In the genomic region with DNA sequence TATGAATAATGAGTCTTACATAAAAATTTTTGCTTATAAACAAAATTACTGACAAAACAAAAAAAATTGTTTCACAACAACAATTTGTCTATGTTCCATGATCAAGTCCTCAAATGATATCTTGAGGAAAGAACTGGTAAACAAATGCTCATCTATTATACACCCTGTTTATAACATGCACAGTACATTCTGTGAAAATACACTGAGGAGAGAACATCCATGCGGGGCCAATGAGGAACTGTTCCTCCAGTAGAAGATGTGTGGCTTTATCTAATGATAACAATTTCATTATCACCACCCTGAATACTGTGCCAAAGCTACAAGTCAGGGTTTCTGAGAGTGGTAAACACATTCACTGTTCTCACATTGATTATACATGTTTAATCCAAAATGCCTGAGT, we compare ENCODE assay signal across 28 cellular contexts. TPM values are rescaled to one million over a fixed set of nuclear protein-coding genes. Genes with fewer than 3 reads are reported as not detected.
DNase-seq lines count a peak whose midpoint lies in the region; ATAC-seq, FAIRE-seq and TF ChIP-seq lines count a peak whose summit lies in the region.
"Had no signal": no experiment of that assay in that cellular context is flagged by ENCODE, and none has a peak within 500 bp of the region (broad histone marks: within the 10 kb centered on the region; RNA-seq: fewer than 3 reads in every experiment).

No MANE protein-coding gene starts in this region.

- TF ChIP-seq RAD21 in IMR-90 (IDR thresholded peaks at IDR 0.05; ENCODE audit: low read length) (no peak), HepG2 (CRISPR knock-in tag; IDR thresholded peaks at IDR 0.05) (no peak)

- H2BK120ac ChIP-seq in IMR-90 (ENCODE audit: low read depth, low read length), result no peak overlapping the region; the same call in 1 of the 2 replicates
- H2BK120ac ChIP-seq in trophoblast cell (ENCODE audit: insufficient read depth, low read length, poor library complexity), result no peak overlapping the region

- H3K4me3 ChIP-seq in IMR-90 (ENCODE audit: insufficient read depth, low read depth, low read length) (no peak overlapping the region), HepG2 (replicated peaks in 1 of 3; ENCODE audit: insufficient read depth in 1 of 3, low read depth in 2 of 3, low read length in 3 of 3) (no peak overlapping the region), trophoblast cell (ENCODE audit: low read depth, low read length) (no peak overlapping the region), WERI-Rb-1 (ENCODE audit: low read depth, low read length) (no peak overlapping the region)
- H3K4me3 ChIP-seq: GM12878, GM23338 had no signal

- DNase-seq in IMR-90, result no peak
- DNase-seq in HepG2 (ENCODE audit: low spot score), result no peak
- DNase-seq in stimulated activated CD4-positive, alpha-beta T cell treated with anti-CD3 and anti-CD28 coated beads, Interleukin-1b, Interleukin-23, amount 100 ng/mL, for 48 hours, result no peak
- DNase-seq in trophoblast cell, result no peak
- no peak for DNase-seq in WERI-Rb-1
- DNase-seq: C1 segment of cervical spinal cord; Caco-2; CD4-positive, alpha-beta memory T cell; DMS 273 treated with DMSO at 0.1 percent for 48 hours; DMS79; EL; GDM1; H9; Karpas-422; NCI-H1092; NCI-H1417 treated with DMSO at 0.1 percent for 48 hours; NCI-H1694 treated with DMSO at 0.1 percent for 48 hours; NCI-H2081; NCI-H2171; NCI-H226; NCI-H510A; NCI-H69; Right ventricle myocardium superior; RPMI8226 had no signal

- H3K9me1 ChIP-seq in IMR-90 (ENCODE audit: insufficient read depth, low read length), result peaks cover 12% of the 10 kb centered on the region

- H2AK9ac ChIP-seq in IMR-90 (replicated peaks; ENCODE audit: low read depth, low read length, poor library complexity), result no peak overlapping the region

- H3K79me1 ChIP-seq in IMR-90 (ENCODE audit: low read depth in 1 of 2, low read length in 2 of 2) (peaks cover 5 to 13% of the 10 kb centered on the region in 2 experiments; a peak in 2 of 4 replicates), trophoblast cell (ENCODE audit: low read length) (no peaks in the 10 kb centered on the region)

- ATAC-seq in IMR-90 (ENCODE audit: low read depth) (no peak), HepG2 (no peak), HG02938 (IDR thresholded peaks at IDR 0.05; ENCODE audit: unreplicated experiment) (no peak)
- ATAC-seq: GM12878, GM23338 had no signal

- H3K4me1 ChIP-seq in IMR-90 (ENCODE audit: control insufficient read depth, insufficient read depth, low read length) (peaks cover 10% of the 10 kb centered on the region), HepG2 (ENCODE audit: insufficient read depth, low read length) (peaks cover 48% of the 10 kb centered on the region), trophoblast cell (ENCODE audit: control insufficient read depth in 1 of 2, insufficient read depth in 2 of 2, low read length in 2 of 2) (peaks cover 4% of the 10 kb centered on the region in 2 experiments)

- H3K18ac ChIP-seq in IMR-90 (ENCODE audit: low read depth, low read length) (no peak overlapping the region), trophoblast cell (ENCODE audit: low read length) (no peak overlapping the region)

- dilution Hi-C loops in IMR-90 (cut with HindIII; ENCODE audit: low sequenced_read_pairs, unreplicated experiment), result no loop called here

- no TSS peak for BruUV-seq in IMR-90 (replicated peaks; lab: Mats Ljungman, UMichigan)
- BruUV-seq in HepG2 (replicated peaks; lab: Mats Ljungman, UMichigan), result no TSS peak

- no CpG with 5 or more reads among the region's 1 CpG for WGBS in IMR-90 (ENCODE audit: extremely low coverage in 2 of 2, insufficient read length in 1 of 2), 2 experiments
- WGBS in HepG2 (ENCODE audit: low lambda C conversion rate), result 77% methylated on average over 1 of the region's 1 CpG
- no CpG with 5 or more reads among the region's 1 CpG for WGBS in trophoblast cell (ENCODE audit: extremely low coverage, insufficient coverage, insufficient read length)

- H4K91ac ChIP-seq in IMR-90 (ENCODE audit: insufficient read depth, low read depth, low read length) (no peak overlapping the region), trophoblast cell (ENCODE audit: low read depth, low read length) (no peak overlapping the region)

- TF ChIP-seq POLR2A in IMR-90 (IDR thresholded peaks at IDR 0.05; ENCODE audit: low read depth, low read length) (no peak), HepG2 (IDR thresholded peaks at IDR 0.05; ENCODE audit: insufficient read depth in 1 of 2, low read depth in 2 of 2, low read length in 2 of 2) (no peak)

- no peak for FAIRE-seq in HepG2 (lab: Jason Lieb, UNC)
- FAIRE-seq: GM12878 had no signal

- no peak overlapping the region for H2BK12ac ChIP-seq in trophoblast cell (ENCODE audit: low read length)

- H3K27ac ChIP-seq in IMR-90 (ENCODE audit: insufficient read depth, low read length) (no peak overlapping the region), VCaP (peak overlapping the region; percentile 41; the same call in 1 of the 2 replicates), HepG2 (ENCODE audit: extremely low read length, insufficient read depth, low read length) (peak overlapping the region; percentile 80), trophoblast cell (ENCODE audit: low read depth, low read length) (no peak overlapping the region), WERI-Rb-1 (no peak overlapping the region)

- H4K5ac ChIP-seq in IMR-90 (ENCODE audit: low read depth, low read length), result no peak overlapping the region

- TF ChIP-seq EP300 in HepG2 (IDR thresholded peaks at IDR 0.05; ENCODE audit: low read depth in 2 of 2, low read length in 2 of 2) (no peak), HepG2 (CRISPR knock-in tag; IDR thresholded peaks at IDR 0.05; ENCODE audit: borderline replicate concordance) (no peak)

- H4K20me1 ChIP-seq in IMR-90 (ENCODE audit: insufficient read depth, low read length) (no peaks in the 10 kb centered on the region), HepG2 (ENCODE audit: insufficient read depth, low read length) (no peaks in the 10 kb centered on the region)

- H3K27me3 ChIP-seq in IMR-90 (ENCODE audit: control insufficient read depth, insufficient read depth, low read length), result no peaks in the 10 kb centered on the region
- H3K27me3 ChIP-seq in HepG2 (ENCODE audit: control insufficient read depth in 1 of 2, insufficient read depth in 2 of 2, low read length in 2 of 2), result no peaks in the 10 kb centered on the region
- no peaks in the 10 kb centered on the region for H3K27me3 ChIP-seq in trophoblast cell (ENCODE audit: insufficient read depth, low read length)
- H3K27me3 ChIP-seq in WERI-Rb-1 (ENCODE audit: insufficient read depth, low read depth, severe bottlenecking), result no peaks in the 10 kb centered on the region

- H2BK5ac ChIP-seq in IMR-90 (ENCODE audit: low read depth, low read length, poor library complexity, severe bottlenecking), result no peak overlapping the region
- H2BK5ac ChIP-seq in trophoblast cell (ENCODE audit: low read depth, low read length, poor library complexity), result no peak overlapping the region

- no peak overlapping the region for H4K12ac ChIP-seq in trophoblast cell (ENCODE audit: low read depth, low read length)

- TF ChIP-seq CTCF in IMR-90 (conservative IDR thresholded peaks at IDR 0.05; ENCODE audit: low read depth, low read length), result no peak
- TF ChIP-seq CTCF in VCaP (conservative IDR thresholded peaks at IDR 0.05), result no peak
- no peak for TF ChIP-seq CTCF in HepG2 (CRISPR knock-in tag; IDR thresholded peaks at IDR 0.05)
- no peak for TF ChIP-seq CTCF in WERI-Rb-1 (IDR thresholded peaks at IDR 0.05; ENCODE audit: low read depth, low read length)

- H2BK20ac ChIP-seq in IMR-90 (ENCODE audit: low read depth, low read length), result 0 out of 2 replicates have a peak overlapping the region, but pooled peaks have one; percentile 6

- POLR2A ChIA-PET in IMR-90 (lab: Charles Lee; ENCODE audit: unreplicated experiment) (no interaction called here), HepG2 (lab: Yijun Ruan, JAX) (interaction anchor here (2.4 to 3.3 kb wide), 2 partner anchors 11 to 29 kb away, joined by 10 to 13 read pairs; a partner anchor contains a TSS)

- in situ Hi-C loops in IMR-90 (cut with MboI; ENCODE audit: low sequenced_read_pairs), result no loop called here
- in situ Hi-C loops in HepG2 (cut with HindIII; ENCODE audit: extremely low pct_ligation_motif_present, low pct_unique_long_range_greater_than_20kb), result no loop called here

- no peak overlapping the region for H3K4ac ChIP-seq in IMR-90 (ENCODE audit: low read depth, low read length)
- no peak overlapping the region for H3K4ac ChIP-seq in trophoblast cell (ENCODE audit: low read depth, low read length)

- H3K14ac ChIP-seq in IMR-90 (replicated peaks; ENCODE audit: low read depth, low read length), result no peak overlapping the region
- no peak overlapping the region for H3K14ac ChIP-seq in trophoblast cell (ENCODE audit: low read length)

- H3K36me3 ChIP-seq in IMR-90 (ENCODE audit: control insufficient read depth, insufficient read depth, low read length) (peaks cover 5% of the 10 kb centered on the region; the same call in 1 of the 2 replicates), HepG2 (replicated peaks in 1 of 2; ENCODE audit: control insufficient read depth in 1 of 2, insufficient read depth in 2 of 2, low read length in 2 of 2) (peaks cover 7 to 20% of the 10 kb centered on the region in 2 experiments), trophoblast cell (ENCODE audit: control insufficient read depth in 1 of 2, insufficient read depth in 2 of 2, low read length in 2 of 2) (peaks cover 2 to 7% of the 10 kb centered on the region in 2 experiments), WERI-Rb-1 (peaks cover 14% of the 10 kb centered on the region)

- H3K23ac ChIP-seq in IMR-90 (ENCODE audit: low read depth, low read length), result no peak overlapping the region
- no peak overlapping the region for H3K23ac ChIP-seq in trophoblast cell (ENCODE audit: low read length)

- CTCF ChIA-PET in IMR-90 (lab: Yijun Ruan, JAX) (no interaction called here), HepG2 (lab: Yijun Ruan, JAX; ENCODE audit: low intra/inter-chr PET ratio, low total read pairs) (no interaction called here)

- no peak overlapping the region for H2BK15ac ChIP-seq in IMR-90 (ENCODE audit: low read depth, low read length)

- H2AFZ ChIP-seq in IMR-90 (replicated peaks; ENCODE audit: low read length, poor library complexity) (no peak overlapping the region), HepG2 (ENCODE audit: low read length) (no peak overlapping the region), trophoblast cell (ENCODE audit: insufficient read depth, low read length, poor library complexity) (no peak overlapping the region)
- H2AFZ ChIP-seq: GM23338 had no signal

- no peaks in the 10 kb centered on the region for H3K9me3 ChIP-seq in IMR-90 (ENCODE audit: control insufficient read depth, insufficient read depth, low read length)
- H3K9me3 ChIP-seq in HepG2 (ENCODE audit: low read length), result no peaks in the 10 kb centered on the region
- no peaks in the 10 kb centered on the region for H3K9me3 ChIP-seq in trophoblast cell (ENCODE audit: insufficient read depth, low read depth, low read length)
- no peaks in the 10 kb centered on the region for H3K9me3 ChIP-seq in WERI-Rb-1 (ENCODE audit: severe bottlenecking)
- H3K9me3 ChIP-seq: Caco-2 had no signal

- H3K4me2 ChIP-seq in IMR-90 (ENCODE audit: low read depth, low read length), result no peak overlapping the region
- H3K4me2 ChIP-seq in HepG2 (ENCODE audit: low read depth, low read length), result no peak overlapping the region
- H3K4me2 ChIP-seq in trophoblast cell (ENCODE audit: low read length), result no peak overlapping the region
- H3K4me2 ChIP-seq: GM23338 had no signal

- H2AK5ac ChIP-seq in IMR-90 (ENCODE audit: low read depth, low read length) (no peak overlapping the region), trophoblast cell (ENCODE audit: low read length) (no peak overlapping the region)

- peaks cover 15% of the 10 kb centered on the region for H3K79me2 ChIP-seq in HepG2 (ENCODE audit: insufficient read depth, low read length)
- no peaks in the 10 kb centered on the region for H3K79me2 ChIP-seq in trophoblast cell (ENCODE audit: control insufficient read depth, insufficient read depth, low read length, poor library complexity)

- intact Hi-C loops in IMR-90 (cut with micrococcal nuclease), result no loop called here
- intact Hi-C loops in HepG2 (cut with micrococcal nuclease; ENCODE audit: unreplicated experiment), result no loop called here

- no peak overlapping the region for H3K56ac ChIP-seq in IMR-90 (ENCODE audit: extremely low read depth, insufficient read depth, low read length)

- H3K9ac ChIP-seq in IMR-90 (ENCODE audit: low read depth, low read length), result no peak overlapping the region
- no peak overlapping the region for H3K9ac ChIP-seq in HepG2 (ENCODE audit: insufficient read depth, low read depth, low read length)
- no peak overlapping the region for H3K9ac ChIP-seq in trophoblast cell (ENCODE audit: low read length)

- H4K8ac ChIP-seq in IMR-90 (ENCODE audit: low read depth in 2 of 2, low read length in 2 of 2) (no peak overlapping the region), trophoblast cell (ENCODE audit: low read depth, low read length) (no peak overlapping the region)

RNA-seq across cellular contexts. Expression of a gene that starts 10.8 kb away (rescaled TPM):
- total RNA-seq in IMR-90 (2012; rRNA removed), result 14.7 and 16.9 TPM in 2 replicates
- polyA plus RNA-seq in IMR-90 (2012; rRNA removed), result 5.1 and 5.6 TPM in 2 replicates
- polyA plus RNA-seq in IMR-90 (2012; cell fraction: cytosol; rRNA removed), result 1.5 and 2.0 TPM in 2 replicates
- polyA plus RNA-seq in IMR-90 (2012; cell fraction: nucleus; rRNA removed; ENCODE audit: low replicate concordance), result 5.1 and 14.7 TPM in 2 replicates
- 24.5 and 24.8 TPM in 2 replicates for total RNA-seq in HepG2 (2016; rRNA removed; fragmentation: Illumina TruSeq; extraction: Trizol)
- 8.9 and 14.2 TPM in 2 replicates for total RNA-seq in HepG2 (2016; cell fraction: cytosol; rRNA removed; fragmentation: Illumina TruSeq; extraction: Trizol; ENCODE audit: low read depth)
- total RNA-seq in HepG2 (2016; cell fraction: insoluble cytoplasmic fraction; rRNA removed; fragmentation: Illumina TruSeq; extraction: Trizol), result 22.2 and 26.0 TPM in 2 replicates
- total RNA-seq in HepG2 (2016; cell fraction: membrane; rRNA removed; fragmentation: Illumina TruSeq; extraction: Trizol), result 28.2 and 35.8 TPM in 2 replicates
- 29.1 and 31.2 TPM in 2 replicates for total RNA-seq in HepG2 (2016; cell fraction: nucleus; rRNA removed; fragmentation: Illumina TruSeq; extraction: Trizol)
- polyA plus RNA-seq in HepG2 (2011; rRNA removed), result 14.4 and 15.3 TPM in 2 replicates
- 7.8 and 9.0 TPM in 2 replicates for polyA plus RNA-seq in HepG2 (2011; cell fraction: cytosol; rRNA removed)
- 20.0 and 23.6 TPM in 2 replicates for polyA plus RNA-seq in HepG2 (2011; cell fraction: nucleus; rRNA removed)
- polyA plus RNA-seq in HepG2 (2012), result 9.7 and 11.4 TPM in 2 replicates
- 0.34 and 0.69 TPM in 2 replicates for polyA plus RNA-seq in HepG2 (2016; cell fraction: cytosol; fragmentation: Illumina TruSeq; extraction: Trizol; ENCODE audit: low read depth)
- polyA plus RNA-seq in HepG2 (2016; cell fraction: insoluble cytoplasmic fraction; fragmentation: Illumina TruSeq; extraction: Trizol; ENCODE audit: low read depth), result 8.3 and 12.1 TPM in 2 replicates
- polyA plus RNA-seq in HepG2 (2016; cell fraction: membrane; fragmentation: Illumina TruSeq; extraction: Trizol; ENCODE audit: low read depth), result 1.5 and 2.4 TPM in 2 replicates
- polyA plus RNA-seq in HepG2 (2016; cell fraction: nucleus; fragmentation: Illumina TruSeq; extraction: Trizol; ENCODE audit: insufficient read depth, low read depth), result 22.5 and 23.9 TPM in 2 replicates
- 21.0 TPM in 2 replicates for polyA minus RNA-seq in HepG2 (2011; rRNA and poly(A)+ RNA removed; ENCODE audit: low replicate concordance)
- polyA minus RNA-seq in HepG2 (2011; cell fraction: cytosol; rRNA and poly(A)+ RNA removed), result 12.5 and 12.9 TPM in 2 replicates
- 53.3 and 70.0 TPM in 2 replicates for polyA minus RNA-seq in HepG2 (2011; cell fraction: nucleus; rRNA and poly(A)+ RNA removed)
- polyA plus RNA-seq in trophoblast cell (2013), result 5.1 and 5.8 TPM in 2 replicates

RNA-seq across cellular contexts. Expression of a gene that starts 23.3 kb away (rescaled TPM):
- total RNA-seq in IMR-90 (2012; rRNA removed) (4.1 and 6.9 TPM in 2 replicates), HepG2 (2016; rRNA removed; fragmentation: Illumina TruSeq; extraction: Trizol) (9.7 and 11.1 TPM in 2 replicates)
- polyA plus RNA-seq in IMR-90 (2012; rRNA removed) (17.4 and 24.0 TPM in 2 replicates), HepG2 (2011; rRNA removed) (17.3 and 22.4 TPM in 2 replicates)
- 4.5 and 5.8 TPM in 2 replicates for polyA plus RNA-seq in IMR-90 (2012; cell fraction: cytosol; rRNA removed)
- polyA plus RNA-seq in IMR-90 (2012; cell fraction: nucleus; rRNA removed; ENCODE audit: low replicate concordance), result 1.8 and 13.7 TPM in 2 replicates
- total RNA-seq in HepG2 (2016; cell fraction: cytosol; rRNA removed; fragmentation: Illumina TruSeq; extraction: Trizol; ENCODE audit: low read depth), result 3.0 and 3.7 TPM in 2 replicates
- 11.8 and 12.0 TPM in 2 replicates for total RNA-seq in HepG2 (2016; cell fraction: insoluble cytoplasmic fraction; rRNA removed; fragmentation: Illumina TruSeq; extraction: Trizol)
- total RNA-seq in HepG2 (2016; cell fraction: membrane; rRNA removed; fragmentation: Illumina TruSeq; extraction: Trizol), result 4.6 and 5.3 TPM in 2 replicates
- 12.2 and 12.7 TPM in 2 replicates for total RNA-seq in HepG2 (2016; cell fraction: nucleus; rRNA removed; fragmentation: Illumina TruSeq; extraction: Trizol)
- polyA plus RNA-seq in HepG2 (2011; cell fraction: cytosol; rRNA removed), result 16.7 and 19.1 TPM in 2 replicates
- polyA plus RNA-seq in HepG2 (2011; cell fraction: nucleus; rRNA removed), result 8.6 and 13.9 TPM in 2 replicates
- polyA plus RNA-seq in HepG2 (2012), result 18.5 and 20.3 TPM in 2 replicates
- polyA plus RNA-seq in HepG2 (2016; cell fraction: cytosol; fragmentation: Illumina TruSeq; extraction: Trizol; ENCODE audit: low read depth), result 3.4 and 4.7 TPM in 2 replicates
- polyA plus RNA-seq in HepG2 (2016; cell fraction: insoluble cytoplasmic fraction; fragmentation: Illumina TruSeq; extraction: Trizol; ENCODE audit: low read depth), result 18.4 and 21.2 TPM in 2 replicates
- polyA plus RNA-seq in HepG2 (2016; cell fraction: membrane; fragmentation: Illumina TruSeq; extraction: Trizol; ENCODE audit: low read depth), result 6.4 and 6.5 TPM in 2 replicates
- polyA plus RNA-seq in HepG2 (2016; cell fraction: nucleus; fragmentation: Illumina TruSeq; extraction: Trizol; ENCODE audit: insufficient read depth, low read depth), result 31.3 and 35.6 TPM in 2 replicates
- 1.6 and 7.3 TPM in 2 replicates for polyA minus RNA-seq in HepG2 (2011; rRNA and poly(A)+ RNA removed; ENCODE audit: low replicate concordance)
- 2.1 and 2.5 TPM in 2 replicates for polyA minus RNA-seq in HepG2 (2011; cell fraction: cytosol; rRNA and poly(A)+ RNA removed)
- polyA minus RNA-seq in HepG2 (2011; cell fraction: nucleus; rRNA and poly(A)+ RNA removed), result 12.7 and 14.0 TPM in 2 replicates
- polyA plus RNA-seq in trophoblast cell (2013), result 26.8 and 30.1 TPM in 2 replicates

RNA-seq across cellular contexts. Expression of a gene that starts 28.9 kb away (rescaled TPM):
- total RNA-seq in IMR-90 (2012; rRNA removed) (0.28 and 0.54 TPM in 2 replicates), HepG2 (2016; rRNA removed; fragmentation: Illumina TruSeq; extraction: Trizol) (3.3 and 5.3 TPM in 2 replicates)
- polyA plus RNA-seq in IMR-90 (2012; rRNA removed) (0.15 and 0.36 TPM in 2 replicates), HepG2 (2011; rRNA removed) (3.0 and 3.5 TPM in 2 replicates)
- 0.11 and 0.13 TPM in 2 replicates for polyA plus RNA-seq in IMR-90 (2012; cell fraction: cytosol; rRNA removed)
- 0.09 and 0.34 TPM in 2 replicates for polyA plus RNA-seq in IMR-90 (2012; cell fraction: nucleus; rRNA removed; ENCODE audit: low replicate concordance)
- 2.6 and 3.3 TPM in 2 replicates for total RNA-seq in HepG2 (2016; cell fraction: cytosol; rRNA removed; fragmentation: Illumina TruSeq; extraction: Trizol; ENCODE audit: low read depth)
- 4.5 and 4.8 TPM in 2 replicates for total RNA-seq in HepG2 (2016; cell fraction: insoluble cytoplasmic fraction; rRNA removed; fragmentation: Illumina TruSeq; extraction: Trizol)
- 3.8 and 4.6 TPM in 2 replicates for total RNA-seq in HepG2 (2016; cell fraction: membrane; rRNA removed; fragmentation: Illumina TruSeq; extraction: Trizol)
- 3.6 and 5.8 TPM in 2 replicates for total RNA-seq in HepG2 (2016; cell fraction: nucleus; rRNA removed; fragmentation: Illumina TruSeq; extraction: Trizol)
- polyA plus RNA-seq in HepG2 (2011; cell fraction: cytosol; rRNA removed), result 1.7 and 2.1 TPM in 2 replicates
- polyA plus RNA-seq in HepG2 (2011; cell fraction: nucleus; rRNA removed), result 2.1 and 3.0 TPM in 2 replicates
- 1.5 and 2.4 TPM in 2 replicates for polyA plus RNA-seq in HepG2 (2012)
- polyA plus RNA-seq in HepG2 (2016; cell fraction: cytosol; fragmentation: Illumina TruSeq; extraction: Trizol; ENCODE audit: low read depth), result 1.6 and 1.9 TPM in 2 replicates
- 4.5 and 6.0 TPM in 2 replicates for polyA plus RNA-seq in HepG2 (2016; cell fraction: insoluble cytoplasmic fraction; fragmentation: Illumina TruSeq; extraction: Trizol; ENCODE audit: low read depth)
- 1.8 and 2.2 TPM in 2 replicates for polyA plus RNA-seq in HepG2 (2016; cell fraction: membrane; fragmentation: Illumina TruSeq; extraction: Trizol; ENCODE audit: low read depth)
- polyA plus RNA-seq in HepG2 (2016; cell fraction: nucleus; fragmentation: Illumina TruSeq; extraction: Trizol; ENCODE audit: insufficient read depth, low read depth), result 4.8 and 5.3 TPM in 2 replicates
- 0.82 and 0.98 TPM in 2 replicates for polyA minus RNA-seq in HepG2 (2011; rRNA and poly(A)+ RNA removed; ENCODE audit: low replicate concordance)
- 0.88 and 1.5 TPM in 2 replicates for polyA minus RNA-seq in HepG2 (2011; cell fraction: cytosol; rRNA and poly(A)+ RNA removed)
- 2.4 and 4.8 TPM in 2 replicates for polyA minus RNA-seq in HepG2 (2011; cell fraction: nucleus; rRNA and poly(A)+ RNA removed)
- polyA plus RNA-seq in trophoblast cell (2013), result 2.1 and 3.1 TPM in 2 replicates

RNA-seq across cellular contexts. Expression of a gene that starts 37.8 kb away (rescaled TPM):
- total RNA-seq in IMR-90 (2012; rRNA removed) (69.4 and 70.1 TPM in 2 replicates), HepG2 (2016; rRNA removed; fragmentation: Illumina TruSeq; extraction: Trizol) (54.4 and 80.9 TPM in 2 replicates)
- polyA plus RNA-seq in IMR-90 (2012; rRNA removed) (63.6 and 73.9 TPM in 2 replicates), HepG2 (2011; rRNA removed) (71.7 and 78.6 TPM in 2 replicates)
- 54.6 and 57.1 TPM in 2 replicates for polyA plus RNA-seq in IMR-90 (2012; cell fraction: cytosol; rRNA removed)
- 33.1 and 55.7 TPM in 2 replicates for polyA plus RNA-seq in IMR-90 (2012; cell fraction: nucleus; rRNA removed; ENCODE audit: low replicate concordance)
- 10.9 and 15.6 TPM in 2 replicates for total RNA-seq in HepG2 (2016; cell fraction: cytosol; rRNA removed; fragmentation: Illumina TruSeq; extraction: Trizol; ENCODE audit: low read depth)
- total RNA-seq in HepG2 (2016; cell fraction: insoluble cytoplasmic fraction; rRNA removed; fragmentation: Illumina TruSeq; extraction: Trizol), result 56.6 and 74.9 TPM in 2 replicates
- 18.1 and 24.3 TPM in 2 replicates for total RNA-seq in HepG2 (2016; cell fraction: membrane; rRNA removed; fragmentation: Illumina TruSeq; extraction: Trizol)
- 26.5 and 26.8 TPM in 2 replicates for total RNA-seq in HepG2 (2016; cell fraction: nucleus; rRNA removed; fragmentation: Illumina TruSeq; extraction: Trizol)
- polyA plus RNA-seq in HepG2 (2011; cell fraction: cytosol; rRNA removed), result 69.7 and 85.2 TPM in 2 replicates
- 27.5 and 29.1 TPM in 2 replicates for polyA plus RNA-seq in HepG2 (2011; cell fraction: nucleus; rRNA removed)
- 33.6 and 54.0 TPM in 2 replicates for polyA plus RNA-seq in HepG2 (2012)
- polyA plus RNA-seq in HepG2 (2016; cell fraction: cytosol; fragmentation: Illumina TruSeq; extraction: Trizol; ENCODE audit: low read depth), result 19.8 and 22.0 TPM in 2 replicates
- 91.0 and 97.2 TPM in 2 replicates for polyA plus RNA-seq in HepG2 (2016; cell fraction: insoluble cytoplasmic fraction; fragmentation: Illumina TruSeq; extraction: Trizol; ENCODE audit: low read depth)
- polyA plus RNA-seq in HepG2 (2016; cell fraction: membrane; fragmentation: Illumina TruSeq; extraction: Trizol; ENCODE audit: low read depth), result 22.9 and 23.0 TPM in 2 replicates
- polyA plus RNA-seq in HepG2 (2016; cell fraction: nucleus; fragmentation: Illumina TruSeq; extraction: Trizol; ENCODE audit: insufficient read depth, low read depth), result 37.9 and 39.1 TPM in 2 replicates
- 63.6 and 109 TPM in 2 replicates for polyA minus RNA-seq in HepG2 (2011; rRNA and poly(A)+ RNA removed; ENCODE audit: low replicate concordance)
- polyA minus RNA-seq in HepG2 (2011; cell fraction: cytosol; rRNA and poly(A)+ RNA removed), result 20.6 and 23.0 TPM in 2 replicates
- 24.2 and 26.6 TPM in 2 replicates for polyA minus RNA-seq in HepG2 (2011; cell fraction: nucleus; rRNA and poly(A)+ RNA removed)
- 115 and 119 TPM in 2 replicates for polyA plus RNA-seq in trophoblast cell (2013)

Comparison
In these comparisons a context has a peak if more than half of its experiments do, and no peak if none do; other contexts are left out.
1. H3K27ac ChIP-seq: peak in VCaP (single experiment) and HepG2 (single experiment); none in IMR-90 (single experiment), trophoblast cell (single experiment) and WERI-Rb-1 (single experiment).